16 cellular contexts compared by ENCODE assay signal in the genomic region with DNA sequence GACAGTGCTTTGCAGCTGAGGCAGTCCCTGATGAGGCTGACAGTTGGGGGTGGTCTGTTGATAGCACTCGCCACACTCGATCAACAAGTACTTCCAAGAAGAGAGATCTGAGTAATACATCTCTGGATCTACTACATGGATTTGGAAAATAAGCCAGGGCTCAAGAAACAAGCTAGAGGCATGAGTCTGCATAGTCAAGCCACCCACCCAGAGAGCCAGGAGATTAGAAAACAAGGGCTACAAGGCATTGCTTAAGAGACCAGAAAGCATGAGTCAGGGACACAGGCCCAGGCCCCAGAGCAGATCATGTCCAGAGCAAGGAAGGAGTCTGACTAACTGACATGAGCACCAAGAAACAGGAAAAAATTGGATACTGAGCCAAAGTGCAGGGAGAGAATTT.
DNase-seq lines count a peak whose midpoint lies in the region; ATAC-seq and TF ChIP-seq lines count a peak whose summit lies in the region.
"Had no signal": no experiment of that assay in that cellular context is flagged by ENCODE, and none has a peak within 500 bp of the region (broad histone marks: within the 10 kb centered on the region; RNA-seq: fewer than 3 reads in every experiment).

No MANE protein-coding gene starts in this region.

- POLR2A ChIA-PET in GM10248 (lab: Yijun Ruan, JAX), result no interaction called here

- no peak overlapping the region for H3K4me2 ChIP-seq in parathyroid adenoma (ENCODE audit: low read length)
- H3K4me2 ChIP-seq: BLaER1 treated with 17β-estradiol and CSF1 and Interleukin-3, amounts not matched to agents 10 nM and 100 nM; SK-N-SH had no signal

- H3K9ac ChIP-seq in parathyroid adenoma, result no peak overlapping the region
- H3K9ac ChIP-seq: BLaER1 treated with 17β-estradiol and CSF1 and Interleukin-3, amounts not matched to agents 10 nM and 100 nM; SK-N-SH had no signal

- no peak for TF ChIP-seq CTCF in astrocyte of the spinal cord (IDR thresholded peaks at IDR 0.05; ENCODE audit: low read depth, low read length)
- TF ChIP-seq CTCF in foreskin keratinocyte (conservative IDR thresholded peaks at IDR 0.05), result no peak
- no peak for TF ChIP-seq CTCF in parathyroid adenoma (IDR thresholded peaks at IDR 0.05)
- TF ChIP-seq CTCF in GM10248 (IDR thresholded peaks at IDR 0.05; ENCODE audit: control extremely low read depth, extremely low read depth, low read depth, missing control alignments), result no peak
- TF ChIP-seq CTCF in GM13977 (IDR thresholded peaks at IDR 0.05; ENCODE audit: extremely low read depth, insufficient read depth, missing control alignments), result no peak

- in situ Hi-C loops in astrocyte of the spinal cord (cut with HindIII; ENCODE audit: low sequenced_read_pairs) (no loop called here), GM13977 (cut with MboI; ENCODE audit: low pct_unique_long_range_greater_than_20kb, low sequenced_read_pairs, unreplicated experiment) (no loop called here)

- H3K27ac ChIP-seq in foreskin keratinocyte, result no peak overlapping the region
- peak overlapping the region; percentile 96 for H3K27ac ChIP-seq in parathyroid adenoma
- H3K27ac ChIP-seq: BLaER1 treated with 17β-estradiol and CSF1 and Interleukin-3, amounts not matched to agents 10 nM and 100 nM; esophagus squamous epithelium; VCaP had no signal

- H3K27me3 ChIP-seq in foreskin keratinocyte (no peaks in the 10 kb centered on the region), parathyroid adenoma (ENCODE audit: control insufficient read depth, insufficient read depth, low read length) (no peaks in the 10 kb centered on the region)
- H3K27me3 ChIP-seq: BLaER1 treated with 17β-estradiol and CSF1 and Interleukin-3, amounts not matched to agents 10 nM and 100 nM; esophagus squamous epithelium had no signal

- H3K36me3 ChIP-seq in parathyroid adenoma (ENCODE audit: control insufficient read depth, insufficient read depth, low read length), result no peaks in the 10 kb centered on the region
- H3K36me3 ChIP-seq: BLaER1 treated with 17β-estradiol and CSF1 and Interleukin-3, amounts not matched to agents 10 nM and 100 nM; esophagus squamous epithelium had no signal

- peak overlapping the region; percentile 70 for H2AFZ ChIP-seq in parathyroid adenoma

- DNase-seq in GM04504 (ENCODE audit: low read depth), result peak; percentile 44
- peak; percentile 17 for DNase-seq in astrocyte of the spinal cord (ENCODE audit: low read depth, low spot score)
- peak; percentile 53 to 70 for DNase-seq in foreskin keratinocyte
- DNase-seq in NCI-H345 treated with DMSO at 0.1 percent for 48 hours (lab: John Stamatoyannopoulos, UW; ENCODE audit: unreplicated experiment), result no peak
- DNase-seq in GM10248 (ENCODE audit: extremely low spot score), result no peak
- DNase-seq in foreskin melanocyte, result no peak
- no peak for DNase-seq in GM13977 (ENCODE audit: low spot score)
- DNase-seq: activated CD8-positive, alpha-beta memory T cell treated with anti-CD3 and anti-CD28 coated beads, Interleukin-2, amount 10 ng/mL, durations not matched to agents 7 days and 5 days; esophagus squamous epithelium; immature natural killer cell; SK-N-SH; stimulated activated naive CD8-positive, alpha-beta T cell treated with anti-CD3 and anti-CD28 coated beads, Interleukin-15, Interleukin-2, amounts not matched to agents 100 U/mL and 50 U/mL, for 24 hours had no signal

- no peaks in the 10 kb centered on the region for H3K79me2 ChIP-seq in parathyroid adenoma

- CTCF ChIA-PET in GM10248 (lab: Yijun Ruan, JAX), result no interaction called here

- peak; percentile 57 for ATAC-seq in foreskin keratinocyte
- ATAC-seq: activated CD8-positive, alpha-beta memory T cell treated with anti-CD3 and anti-CD28 coated beads, Interleukin-2, amount 10 ng/mL, durations not matched to agents 7 days and 5 days; stimulated activated naive CD8-positive, alpha-beta T cell treated with anti-CD3 and anti-CD28 coated beads, Interleukin-15, Interleukin-2, amounts not matched to agents 100 U/mL and 50 U/mL, for 24 hours had no signal

- peaks cover 2% of the 10 kb centered on the region for H3K4me1 ChIP-seq in foreskin keratinocyte
- peaks cover 21% of the 10 kb centered on the region for H3K4me1 ChIP-seq in parathyroid adenoma

- H3K4me3 ChIP-seq in astrocyte of the spinal cord (ENCODE audit: low read depth, low read length), result no peak overlapping the region
- no peak overlapping the region for H3K4me3 ChIP-seq in parathyroid adenoma (ENCODE audit: low read depth, low read length)
- H3K4me3 ChIP-seq: BLaER1 treated with 17β-estradiol and CSF1 and Interleukin-3, amounts not matched to agents 10 nM and 100 nM; esophagus squamous epithelium; HAP-1 had no signal

- no peaks in the 10 kb centered on the region for H3K9me3 ChIP-seq in parathyroid adenoma (ENCODE audit: control insufficient read depth, low read length)
- H3K9me3 ChIP-seq: BLaER1 treated with 17β-estradiol and CSF1 and Interleukin-3, amounts not matched to agents 10 nM and 100 nM; esophagus squamous epithelium; HAP-1; SK-N-SH had no signal

Comparison
In these comparisons a context has a peak if more than half of its experiments do, and no peak if none do; other contexts are left out.
1. DNase-seq: peak in GM04504 (single experiment), astrocyte of the spinal cord (single experiment) and foreskin keratinocyte (2 of 2); none in NCI-H345 treated with DMSO at 0.1 percent for 48 hours (single experiment), GM10248 (single experiment), foreskin melanocyte (single experiment) and GM13977 (single experiment).